Comparison of ENCODE assay signal across 8 cellular contexts in genomic region chr5:132419517-132420468, GRCh38. TPM values are rescaled to one million over a fixed set of nuclear protein-coding genes. Genes with fewer than 3 reads are reported as not detected.
A peak's percentile ranks its signal among the peaks of the same experiment; 100 is the strongest.
DNase-seq lines count a peak whose midpoint lies in the region; ATAC-seq and TF ChIP-seq lines count a peak whose summit lies in the region.

No MANE protein-coding gene starts in this region.

- peaks cover 27 to 28% of the 10 kb centered on the region in 2 donors for H3K4me1 ChIP-seq in lung (ENCODE audit: control insufficient read depth in 2 of 2, insufficient read depth in 2 of 2, low read length in 2 of 2)

- peak overlapping the region; percentile 64 for H3K4me3 Mint-ChIP-seq in stimulated activated memory B cell treated with anti-CD40 and anti-IgM and Interleukin-4, amounts not matched to agents 10 μg/mL and 1 μg/mL and 100 μg/mL, for 72 hours

- peak overlapping the region; percentile 64 to 78 for H3K27ac ChIP-seq in lung (ENCODE audit: low read depth in 1 of 2, low read length in 1 of 2)

- no peak overlapping the region for H3K4me3 ChIP-seq in lung

- H3K4me1 Mint-ChIP-seq in stimulated activated memory B cell treated with anti-CD40 and anti-IgM and Interleukin-4, amounts not matched to agents 10 μg/mL and 1 μg/mL and 100 μg/mL, for 72 hours = peaks cover 95% of the 10 kb centered on the region

- no peaks in the 10 kb centered on the region for H3K9me3 ChIP-seq in lung (ENCODE audit: control insufficient read depth in 2 of 2, insufficient read depth in 1 of 2, low read length in 1 of 2)

- peaks cover 14% of the 10 kb centered on the region for H3K36me3 Mint-ChIP-seq in stimulated activated memory B cell treated with anti-CD40 and anti-IgM and Interleukin-4, amounts not matched to agents 10 μg/mL and 1 μg/mL and 100 μg/mL, for 72 hours

- peaks cover 0 to 10% of the 10 kb centered on the region in 2 donors for H3K36me3 ChIP-seq in lung (ENCODE audit: control insufficient read depth in 2 of 2, insufficient read depth in 2 of 2, low read length in 2 of 2)

- peak; percentile 67 for TF ChIP-seq CTCF in lung (IDR thresholded peaks at IDR 0.05; ENCODE audit: control extremely low read depth, extremely low read depth)

- 16% methylated on average over 12 of the region's 12 CpGs for WGBS in lung, 2 donors

- H3K9me3 Mint-ChIP-seq in stimulated activated memory B cell treated with anti-CD40 and anti-IgM and Interleukin-4, amounts not matched to agents 10 μg/mL and 1 μg/mL and 100 μg/mL, for 72 hours = no peaks in the 10 kb centered on the region

- H3K27me3 ChIP-seq in lung (ENCODE audit: control insufficient read depth, insufficient read depth) = no peaks in the 10 kb centered on the region

- peak; percentile 85 for DNase-seq in DMS 273 (lab: John Stamatoyannopoulos, UW; ENCODE audit: unreplicated experiment)
- DNase-seq in NCI-H774 (lab: John Stamatoyannopoulos, UW) = peak; percentile 63
- DNase-seq in activated CD4-positive, alpha-beta T cell treated with anti-CD3 and anti-CD28 coated beads, Interleukin-2, amount 50 U/mL, for 4 hours = peak; percentile 30 to 46
- DNase-seq in ecto neural progenitor cell (ENCODE audit: low spot score) = peak; percentile 85
- peak; percentile 74 for DNase-seq in lung (ENCODE audit: low spot score)

- H3K27ac Mint-ChIP-seq in stimulated activated memory B cell treated with anti-CD40 and anti-IgM and Interleukin-4, amounts not matched to agents 10 μg/mL and 1 μg/mL and 100 μg/mL, for 72 hours = peak overlapping the region; percentile 82

- no peaks in the 10 kb centered on the region for H3K27me3 Mint-ChIP-seq in stimulated activated memory B cell treated with anti-CD40 and anti-IgM and Interleukin-4, amounts not matched to agents 10 μg/mL and 1 μg/mL and 100 μg/mL, for 72 hours

- peak; percentile 26 for ATAC-seq in HG03097 (IDR thresholded peaks at IDR 0.05; ENCODE audit: low FRiP score, unreplicated experiment)
- peak; percentile 84 for ATAC-seq in lung (ENCODE audit: insufficient read depth, low FRiP score)
- peak; percentile 50 for ATAC-seq in stimulated activated memory B cell treated with anti-CD40 and anti-IgM and Interleukin-4, amounts not matched to agents 10 μg/mL and 1 μg/mL and 100 μg/mL, for 72 hours
- no peak for ATAC-seq in GM18502 (IDR thresholded peaks at IDR 0.05; ENCODE audit: poor library complexity, unreplicated experiment)

RNA-seq across cellular contexts. Expression of gene SLC22A5, which starts 50.3 kb away (rescaled TPM):
- total RNA-seq in lung = 10 to 100 TPM in 1 of 2 donors, 1 to 10 TPM in 1; 8.5 to 12.7 TPM
- polyA plus RNA-seq in lung = 1 to 10 TPM; 4.6 to 7.2 TPM
